In the genomic region with DNA sequence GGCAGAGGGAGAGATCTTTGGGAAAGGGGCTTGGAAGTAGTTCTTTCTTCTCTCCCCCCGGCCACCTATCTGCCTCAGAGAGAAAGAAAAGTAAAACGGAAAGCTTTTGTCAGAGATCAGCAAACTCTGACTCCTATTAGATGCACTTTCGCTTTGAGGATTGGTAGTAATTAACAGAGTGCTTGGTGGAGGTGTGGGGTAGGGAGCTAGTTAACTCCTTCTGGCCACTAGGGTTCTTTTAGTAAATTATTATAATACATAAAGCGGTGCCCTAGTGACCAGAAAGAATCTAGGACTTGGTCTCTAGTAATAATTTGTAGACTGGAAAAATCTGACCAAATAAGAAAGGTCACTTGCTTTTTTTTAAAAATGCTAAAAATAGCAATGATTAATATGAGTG, we compare ENCODE assay signal across 8 cellular contexts. TPM values are rescaled to one million over a fixed set of nuclear protein-coding genes. Genes with fewer than 3 reads are reported as not detected.
A peak's percentile ranks its signal among the peaks of the same experiment; 100 is the strongest.
DNase-seq lines count a peak whose midpoint lies in the region; ATAC-seq and TF ChIP-seq lines count a peak whose summit lies in the region.

No MANE protein-coding gene starts in this region.

- no peak for TF ChIP-seq CTCF in tibial artery (IDR thresholded peaks at IDR 0.05)

- H3K4me1 ChIP-seq in SJCRH30 = peaks cover 25% of the 10 kb centered on the region; the same call in 1 of the 2 replicates
- peaks cover 0 to 27% (median 10%) of the 10 kb centered on the region in 4 donors for H3K4me1 ChIP-seq in tibial artery

- peaks cover 0 to 2% (median 0%) of the 10 kb centered on the region in 3 donors for H3K27me3 Mint-ChIP-seq in immature natural killer cell (ENCODE audit: low read depth in 3 of 3)

- H3K27me3 ChIP-seq in SJCRH30 (no peaks in the 10 kb centered on the region), tibial artery (no peaks in the 10 kb centered on the region)

- H3K36me3 ChIP-seq in SJCRH30 (no peaks in the 10 kb centered on the region), tibial artery (no peaks in the 10 kb centered on the region)

- H3K9me3 Mint-ChIP-seq in immature natural killer cell = no peaks in the 10 kb centered on the region

- H3K27ac ChIP-seq in SJCRH30 (peak overlapping the region; percentile 3; the same call in 1 of the 2 replicates), tibial artery (peak overlapping the region in 1 of 2 donors; percentile 58), caudate nucleus (ENCODE audit: low read depth, low read length) (no peak overlapping the region)

- ATAC-seq in GM21576 (IDR thresholded peaks at IDR 0.05; ENCODE audit: unreplicated experiment) (peak; percentile 98), HG02588 (IDR thresholded peaks at IDR 0.05; ENCODE audit: unreplicated experiment) (no peak)

- peak; percentile 41 for DNase-seq in Daoy (ENCODE audit: low read depth)
- DNase-seq in SJCRH30 = no peak
- DNase-seq in immature natural killer cell = peak; percentile 30 to 42 (median 39)
- DNase-seq in tibial artery = no peak
- no peak for DNase-seq in Ammon's horn (ENCODE audit: low spot score)
- no peak for DNase-seq in caudate nucleus (lab: John Stamatoyannopoulos, UW)

- H3K4me3 Mint-ChIP-seq in immature natural killer cell = peak overlapping the region; percentile 72 to 94 (median 85)

- H3K4me1 Mint-ChIP-seq in immature natural killer cell = peaks cover 27 to 32% of the 10 kb centered on the region in 2 donors

- no peaks in the 10 kb centered on the region for H3K36me3 Mint-ChIP-seq in immature natural killer cell

- peak overlapping the region; percentile 40 to 89 (median 78) for H3K27ac Mint-ChIP-seq in immature natural killer cell

- H3K4me3 ChIP-seq in SJCRH30 (peak overlapping the region; percentile 34), tibial artery (peak overlapping the region; percentile 36)

- intact Hi-C loops in tibial artery (cut with DNase I; ENCODE audit: low total_unique reads) = no loop called here

- H3K9me3 ChIP-seq in SJCRH30 (replicated peaks) = no peaks in the 10 kb centered on the region
- no peaks in the 10 kb centered on the region for H3K9me3 ChIP-seq in tibial artery

RNA-seq across cellular contexts. Expression of gene CPVL, which starts 54.6 kb away (rescaled TPM):
- 35.4 and 40.5 TPM in 2 replicates for total RNA-seq in Daoy (2014; rRNA removed; shearing (Covaris generic))
- 7.1 and 8.3 TPM in 2 replicates for total RNA-seq in SJCRH30 (2014; rRNA removed; shearing (Covaris generic))
- polyA plus RNA-seq in immature natural killer cell = 10 to 100 TPM in 2 of 3 donors, 1 to 10 TPM in 1; 4.3 to 60.4 (median 35.4) TPM

Comparison
In these comparisons a context has a peak if more than half of its experiments do, and no peak if none do; other contexts are left out.
1. DNase-seq: peak in Daoy (single experiment) and immature natural killer cell (3 of 3); none in SJCRH30 (0 of 2), tibial artery (0 of 2), Ammon's horn (single experiment) and caudate nucleus (0 of 61).